In genomic region chr13:23458972-23459371, GRCh38 we compare ENCODE assay signal across 21 cellular contexts.
"Had no signal": no experiment of that assay in that cellular context is flagged by ENCODE, and none has a peak within 500 bp of the region (broad histone marks: within the 10 kb centered on the region; RNA-seq: fewer than 3 reads in every experiment).

No MANE protein-coding gene starts in this region.

- H3K27me3 ChIP-seq: adrenal gland had no signal

- H3K4me3 Mint-ChIP-seq: activated CD8-positive, alpha-beta T cell treated with anti-CD3 and anti-CD28 coated beads for 36 hours; activated naive CD8-positive, alpha-beta T cell treated with anti-CD3 and anti-CD28 coated beads, Interleukin-2, amount 10 ng/mL, durations not matched to agents 7 days and 5 days; activated T-cell treated with anti-CD3 and anti-CD28 coated beads, Interleukin-2, amount 50 U/mL, for 72 hours; T-helper 1 cell treated with Interleukin-12 subunit alpha and Interleukin-12 subunit beta and Interleukin-4 antibody, amounts not matched to agents 30 μg/mL and 1 μg/mL, for 36 hours had no signal

- H3K27ac Mint-ChIP-seq: activated CD8-positive, alpha-beta T cell treated with anti-CD3 and anti-CD28 coated beads for 36 hours; activated naive CD8-positive, alpha-beta T cell treated with anti-CD3 and anti-CD28 coated beads, Interleukin-2, amount 10 ng/mL, durations not matched to agents 7 days and 5 days; activated T-cell treated with anti-CD3 and anti-CD28 coated beads, Interleukin-2, amount 50 U/mL, for 72 hours; T-helper 1 cell treated with Interleukin-12 subunit alpha and Interleukin-12 subunit beta and Interleukin-4 antibody, amounts not matched to agents 30 μg/mL and 1 μg/mL, for 36 hours had no signal

- H3K27ac ChIP-seq: adrenal gland, SK-N-MC had no signal

- H3K9me3 Mint-ChIP-seq: activated CD8-positive, alpha-beta T cell treated with anti-CD3 and anti-CD28 coated beads for 36 hours; activated naive CD8-positive, alpha-beta T cell treated with anti-CD3 and anti-CD28 coated beads, Interleukin-2, amount 10 ng/mL, durations not matched to agents 7 days and 5 days; activated T-cell treated with anti-CD3 and anti-CD28 coated beads, Interleukin-2, amount 50 U/mL, for 72 hours; T-helper 1 cell treated with Interleukin-12 subunit alpha and Interleukin-12 subunit beta and Interleukin-4 antibody, amounts not matched to agents 30 μg/mL and 1 μg/mL, for 36 hours had no signal

- H3K4me1 ChIP-seq: adrenal gland had no signal

- H3K4me3 ChIP-seq: adrenal gland, SK-N-MC had no signal

- H3K36me3 Mint-ChIP-seq: activated naive CD8-positive, alpha-beta T cell treated with anti-CD3 and anti-CD28 coated beads, Interleukin-2, amount 10 ng/mL, durations not matched to agents 7 days and 5 days had no signal

- H3K9me3 ChIP-seq: adrenal gland had no signal

- H3K36me3 ChIP-seq: adrenal gland had no signal

- DNase-seq: activated CD4-positive, alpha-beta T cell treated with anti-CD3 and anti-CD28 coated beads for 4 hours; activated CD8-positive, alpha-beta memory T cell treated with anti-CD3 and anti-CD28 coated beads, Interleukin-2, amount 50 U/mL, for 4 hours; activated CD8-positive, alpha-beta T cell treated with anti-CD3 and anti-CD28 coated beads for 36 hours; activated naive CD4-positive, alpha-beta T cell treated with anti-CD3 and anti-CD28 coated beads, Interleukin-2, amount 50 U/mL, for 16 hours; activated naive CD8-positive, alpha-beta T cell treated with anti-CD3 and anti-CD28 coated beads, Interleukin-2, amount 10 ng/mL, durations not matched to agents 7 days and 5 days; activated T-cell treated with anti-CD3 and anti-CD28 coated beads, Interleukin-2, amount 50 U/mL, for 72 hours; adrenal gland; anterior cingulate cortex; cerebellar nuclear complex; KBM-7; NCI-H1048; NCI-H146; NCI-H187 treated with DMSO at 0.1 percent for 48 hours; NCI-H2081 treated with DMSO at 0.1 percent for 48 hours; NCI-H446; NCI-H524 treated with DMSO at 0.1 percent for 48 hours; NCI-H748 treated with DMSO at 0.1 percent for 48 hours; SIG-M5; SW 1271 had no signal
